9 cellular contexts compared by ENCODE assay signal in the genomic region with DNA sequence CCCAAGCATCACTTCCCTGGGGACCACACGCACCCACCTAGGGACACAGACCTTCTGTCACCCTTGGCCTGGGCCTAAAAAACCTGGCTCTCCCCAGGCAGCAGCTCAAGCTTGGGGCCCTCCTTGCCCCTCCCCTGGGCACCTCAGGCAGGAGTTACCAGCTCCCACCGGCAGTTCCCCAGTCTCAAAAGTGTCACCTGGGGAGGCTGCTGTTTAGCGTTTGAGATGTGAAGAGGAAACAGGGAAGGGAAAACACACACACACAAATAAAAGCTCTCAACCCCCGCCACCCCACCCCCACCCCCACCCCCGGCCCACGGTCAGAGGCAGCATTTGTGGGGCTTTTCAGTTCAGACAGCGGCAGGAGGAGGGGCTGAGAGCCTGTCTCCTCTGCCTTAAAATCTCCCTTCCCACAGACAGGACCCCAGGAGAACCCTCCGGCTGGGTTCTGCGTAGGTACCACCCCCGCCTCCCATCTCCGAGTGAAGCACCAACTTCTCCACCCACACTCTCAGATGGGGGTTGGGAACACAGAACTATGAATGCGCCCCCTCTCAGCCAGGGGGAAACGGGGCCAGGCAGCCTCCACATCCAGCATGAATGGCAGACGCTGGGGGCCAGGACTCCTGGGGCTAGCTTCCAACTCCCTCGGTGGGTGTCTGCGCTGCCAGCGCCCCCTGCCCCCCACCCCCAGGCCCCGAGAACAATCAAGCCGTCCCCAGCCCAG. TPM values are rescaled to one million over a fixed set of nuclear protein-coding genes. Genes with fewer than 3 reads are reported as not detected.
A peak's percentile ranks its signal among the peaks of the same experiment; 100 is the strongest.
DNase-seq lines count a peak whose midpoint lies in the region; ATAC-seq, FAIRE-seq and TF ChIP-seq lines count a peak whose summit lies in the region.
"Had no signal": no experiment of that assay in that cellular context is flagged by ENCODE, and none has a peak within 500 bp of the region (broad histone marks: within the 10 kb centered on the region; RNA-seq: fewer than 3 reads in every experiment).

No MANE protein-coding gene starts in this region.

- CTCF ChIA-PET in activated CD4-positive, alpha-beta T cell treated with anti-CD3 and anti-CD28 coated beads for 36 hours (lab: Charles Lee) = interaction anchor here (1.0 to 1.1 kb wide), 2 partner anchors 14 to 22 kb away, joined by 3 to 4 read pairs; no protein-coding TSS in a partner anchor
- CTCF ChIA-PET in T-cell (lab: Charles Lee) = no interaction called here

- WGBS in suprapubic skin = 29% methylated on average over 10 of the region's 19 CpGs

- H3K27me3 Mint-ChIP-seq in activated CD4-positive, alpha-beta T cell treated with anti-CD3 and anti-CD28 coated beads for 36 hours = no peaks in the 10 kb centered on the region
- no peaks in the 10 kb centered on the region for H3K27me3 Mint-ChIP-seq in T-cell
- H3K27me3 Mint-ChIP-seq in activated T-helper 2 cell treated with anti-CD3 and anti-CD28 coated beads, Interferon-gamma antibody, Interleukin-2, Interleukin-4, amounts not matched to agents 10 μg/mL and 5 μg/mL and 100 μg/mL, durations not matched to agents 14 hours and 24 hours and 36 hours (ENCODE audit: low read depth) = no peaks in the 10 kb centered on the region

- H3K9me3 ChIP-seq in iPS-20b (ENCODE audit: insufficient read depth, low read depth, low read length) = no peaks in the 10 kb centered on the region
- H3K9me3 ChIP-seq in suprapubic skin = no peaks in the 10 kb centered on the region

- H3K9me3 Mint-ChIP-seq in activated CD4-positive, alpha-beta T cell treated with anti-CD3 and anti-CD28 coated beads for 36 hours (ENCODE audit: low read depth) = no peaks in the 10 kb centered on the region
- H3K9me3 Mint-ChIP-seq in T-cell = no peaks in the 10 kb centered on the region
- no peaks in the 10 kb centered on the region for H3K9me3 Mint-ChIP-seq in activated T-helper 2 cell treated with anti-CD3 and anti-CD28 coated beads, Interferon-gamma antibody, Interleukin-2, Interleukin-4, amounts not matched to agents 10 μg/mL and 5 μg/mL and 100 μg/mL, durations not matched to agents 14 hours and 24 hours and 36 hours

- peaks cover 2% of the 10 kb centered on the region for H3K36me3 Mint-ChIP-seq in activated CD4-positive, alpha-beta T cell treated with anti-CD3 and anti-CD28 coated beads for 36 hours (ENCODE audit: low read depth)
- H3K36me3 Mint-ChIP-seq in T-cell = no peaks in the 10 kb centered on the region
- no peaks in the 10 kb centered on the region for H3K36me3 Mint-ChIP-seq in activated T-helper 2 cell treated with anti-CD3 and anti-CD28 coated beads, Interferon-gamma antibody, Interleukin-2, Interleukin-4, amounts not matched to agents 10 μg/mL and 5 μg/mL and 100 μg/mL, durations not matched to agents 14 hours and 24 hours and 36 hours (ENCODE audit: low read depth)

- no peak for TF ChIP-seq CTCF in suprapubic skin (IDR thresholded peaks at IDR 0.05)

- H3K4me3 ChIP-seq in iPS-20b (ENCODE audit: low read length) (peak overlapping the region; percentile 86), suprapubic skin (peak overlapping the region; percentile 91)

- TF ChIP-seq POLR2A in suprapubic skin (IDR thresholded peaks at IDR 0.05) (no peak), H54 (IDR thresholded peaks at IDR 0.05; ENCODE audit: low read depth, low read length) (no peak)

- no peaks in the 10 kb centered on the region for H3K27me3 ChIP-seq in iPS-20b (ENCODE audit: insufficient read depth, low read length)
- no peaks in the 10 kb centered on the region for H3K27me3 ChIP-seq in suprapubic skin

- ATAC-seq in activated CD4-positive, alpha-beta T cell treated with anti-CD3 and anti-CD28 coated beads for 36 hours = no peak
- ATAC-seq in T-cell (replicated peaks in 1 of 4) = no peak
- ATAC-seq: Right ventricle myocardium inferior had no signal

- FAIRE-seq in H54 (lab: Jason Lieb, UNC) = no peak

- no peak for TF ChIP-seq EP300 in suprapubic skin (IDR thresholded peaks at IDR 0.05)

- H3K27ac Mint-ChIP-seq in activated CD4-positive, alpha-beta T cell treated with anti-CD3 and anti-CD28 coated beads for 36 hours = no peak overlapping the region
- peak overlapping the region in 1 of 2 donors; percentile 16 for H3K27ac Mint-ChIP-seq in T-cell
- no peak overlapping the region for H3K27ac Mint-ChIP-seq in activated T-helper 2 cell treated with anti-CD3 and anti-CD28 coated beads, Interferon-gamma antibody, Interleukin-2, Interleukin-4, amounts not matched to agents 10 μg/mL and 5 μg/mL and 100 μg/mL, durations not matched to agents 14 hours and 24 hours and 36 hours

- H3K4me3 Mint-ChIP-seq in activated CD4-positive, alpha-beta T cell treated with anti-CD3 and anti-CD28 coated beads for 36 hours = peak overlapping the region; percentile 90
- H3K4me3 Mint-ChIP-seq in T-cell = peak overlapping the region; percentile 21 to 86 (median 21)
- no peak overlapping the region for H3K4me3 Mint-ChIP-seq in activated T-helper 2 cell treated with anti-CD3 and anti-CD28 coated beads, Interferon-gamma antibody, Interleukin-2, Interleukin-4, amounts not matched to agents 10 μg/mL and 5 μg/mL and 100 μg/mL, durations not matched to agents 14 hours and 24 hours and 36 hours (ENCODE audit: low read depth)

- H3K27ac ChIP-seq in iPS-20b (ENCODE audit: low read length) = no peak overlapping the region
- peak overlapping the region; percentile 27 for H3K27ac ChIP-seq in suprapubic skin

- H3K4me1 Mint-ChIP-seq in activated CD4-positive, alpha-beta T cell treated with anti-CD3 and anti-CD28 coated beads for 36 hours = peaks cover 43% of the 10 kb centered on the region
- peaks cover 37 to 56% (median 48%) of the 10 kb centered on the region in 3 donors for H3K4me1 Mint-ChIP-seq in T-cell
- H3K4me1 Mint-ChIP-seq in activated T-helper 2 cell treated with anti-CD3 and anti-CD28 coated beads, Interferon-gamma antibody, Interleukin-2, Interleukin-4, amounts not matched to agents 10 μg/mL and 5 μg/mL and 100 μg/mL, durations not matched to agents 14 hours and 24 hours and 36 hours (ENCODE audit: low read depth) = peaks cover 12% of the 10 kb centered on the region

- no peak for DNase-seq in activated CD4-positive, alpha-beta T cell treated with anti-CD3 and anti-CD28 coated beads for 36 hours
- no peak for DNase-seq in activated CD4-positive, alpha-beta T cell treated with anti-CD3 and anti-CD28 coated beads, Interleukin-2, amount 50 U/mL, for 48 hours
- DNase-seq in T-cell = no peak
- DNase-seq in suprapubic skin (ENCODE audit: low spot score in 2 of 2) = peak in 1 of 2 donors; percentile 66
- no peak for DNase-seq in DMS53 (lab: John Stamatoyannopoulos, UW)
- no peak for DNase-seq in H54 (ENCODE audit: insufficient read length, low spot score)
- no peak for DNase-seq in activated T-helper 2 cell treated with anti-CD3 and anti-CD28 coated beads, Interferon-gamma antibody, Interleukin-2, Interleukin-4, amounts not matched to agents 10 μg/mL and 5 μg/mL and 100 μg/mL, durations not matched to agents 14 hours and 24 hours and 36 hours (ENCODE audit: low spot score)

- intact Hi-C loops in activated CD4-positive, alpha-beta T cell treated with anti-CD3 and anti-CD28 coated beads for 36 hours (cut with DNase I, micrococcal nuclease) = loop anchor here in 1 of 2 experiments (10.0 kb wide), 1 partner anchor 850 kb away; a partner anchor contains a TSS
- intact Hi-C loops in activated T-helper 2 cell treated with anti-CD3 and anti-CD28 coated beads, Interferon-gamma antibody, Interleukin-2, Interleukin-4, amounts not matched to agents 10 μg/mL and 5 μg/mL and 100 μg/mL, durations not matched to agents 14 hours and 24 hours and 36 hours (cut with micrococcal nuclease) = loop anchor here (10.0 kb wide), 1 partner anchor 180 kb away; no protein-coding TSS in a partner anchor

- H3K9ac ChIP-seq in iPS-20b (ENCODE audit: low read depth, low read length) = no peak overlapping the region; the same call in 1 of the 2 replicates

- H3K36me3 ChIP-seq in iPS-20b (ENCODE audit: insufficient read depth, low read depth, low read length) (no peaks in the 10 kb centered on the region), suprapubic skin (no peaks in the 10 kb centered on the region)

- H3K4me1 ChIP-seq in iPS-20b (ENCODE audit: insufficient read depth, low read length) (peaks cover 43% of the 10 kb centered on the region; the same call in 1 of the 2 replicates), suprapubic skin (peaks cover 66% of the 10 kb centered on the region)

- POLR2A ChIA-PET in activated CD4-positive, alpha-beta T cell treated with anti-CD3 and anti-CD28 coated beads for 36 hours (lab: Charles Lee) = interaction anchor here (0.6 kb wide), 1 partner anchor 28 kb away, joined by 3 read pairs; no protein-coding TSS in a partner anchor
- POLR2A ChIA-PET in T-cell (lab: Charles Lee) = interaction anchor here (0.5 to 0.7 kb wide), 2 partner anchors 90 to 364 kb away, joined by 3 to 6 read pairs; no protein-coding TSS in a partner anchor

RNA-seq across cellular contexts. Expression of a gene that starts 3.0 kb away (rescaled TPM):
- total RNA-seq in activated CD4-positive, alpha-beta T cell treated with anti-CD3 and anti-CD28 coated beads for 36 hours = 100 to 1,000 TPM; 103 to 115 TPM
- total RNA-seq in T-cell (100 to 1,000 TPM; 108 to 140 (median 127) TPM), suprapubic skin (100 to 1,000 TPM; 111 to 264 (median 187) TPM)
- total RNA-seq in activated T-helper 2 cell treated with anti-CD3 and anti-CD28 coated beads, Interferon-gamma antibody, Interleukin-2, Interleukin-4, amounts not matched to agents 10 μg/mL and 5 μg/mL and 100 μg/mL, durations not matched to agents 14 hours and 24 hours and 36 hours = 109 and 119 TPM in 2 replicates
